Comparison of ENCODE assay signal across 12 cellular contexts in the genomic region with DNA sequence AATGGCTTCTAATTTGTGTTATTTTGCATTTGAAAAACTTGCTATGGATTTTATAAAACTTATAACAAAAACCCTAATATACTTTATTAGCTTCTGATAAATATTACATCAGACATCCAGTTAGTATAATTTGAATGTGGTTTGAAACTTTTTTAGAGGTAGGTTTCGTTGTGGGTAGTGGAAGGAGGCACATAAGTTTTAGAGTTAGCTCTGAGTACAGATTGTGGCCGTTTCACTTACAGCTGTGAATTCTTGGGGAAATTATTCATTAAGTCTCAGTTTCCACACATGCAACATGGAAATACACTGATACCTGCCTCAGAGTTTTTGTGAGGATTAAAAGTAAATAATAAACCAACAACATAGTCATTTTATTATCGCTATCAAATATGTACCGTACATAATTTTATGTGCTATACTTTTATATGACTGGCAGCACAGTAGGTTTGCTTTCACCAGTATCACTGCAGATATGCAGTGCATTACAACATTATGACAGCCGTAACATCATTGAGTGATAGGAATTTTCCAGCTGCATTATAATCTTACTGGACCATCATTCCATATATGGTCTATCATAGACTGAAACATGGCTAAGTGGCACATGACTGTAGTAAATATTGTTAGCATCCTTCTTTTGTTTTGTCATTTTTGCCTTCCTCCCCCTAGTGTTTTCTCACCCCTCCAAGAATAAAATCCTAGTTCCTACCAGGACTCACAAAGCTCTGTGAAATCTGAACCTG.
A peak's percentile ranks its signal among the peaks of the same experiment; 100 is the strongest.
DNase-seq lines count a peak whose midpoint lies in the region; ATAC-seq and TF ChIP-seq lines count a peak whose summit lies in the region.
"Had no signal": no experiment of that assay in that cellular context is flagged by ENCODE, and none has a peak within 500 bp of the region (broad histone marks: within the 10 kb centered on the region; RNA-seq: fewer than 3 reads in every experiment).

No MANE protein-coding gene starts in this region.

- dilution Hi-C loops in mammary epithelial cell (cut with HindIII; ENCODE audit: low sequenced_read_pairs): no loop called here

- DNase-seq in left lung (no peak), AG08395 (ENCODE audit: low spot score) (no peak), COLO829 (ENCODE audit: low spot score) (no peak), mammary epithelial cell (no peak)
- no peak for DNase-seq in activated CD4-positive, CD25-positive, alpha-beta regulatory T cell treated with anti-CD3 and anti-CD28 coated beads, Interleukin-2, amount 50 U/mL, for 72 hours
- DNase-seq: HCEC 1CT; NCI-H1694 treated with DMSO at 0.1 percent for 48 hours; SHP77; stimulated activated CD4-positive, alpha-beta T cell treated with anti-CD3 and anti-CD28 coated beads, Interleukin-4, amount 100 ng/mL, for 4 hours had no signal

- H3K36me3 ChIP-seq in left lung (peaks cover 0 to 7% of the 10 kb centered on the region in 2 donors), mammary epithelial cell (ENCODE audit: insufficient read depth, low read length) (no peaks in the 10 kb centered on the region)

- intact Hi-C loops in left lung (cut with DNase I) (no loop called here), mammary epithelial cell (cut with micrococcal nuclease) (no loop called here)

- H3K79me2 ChIP-seq in mammary epithelial cell (ENCODE audit: insufficient read depth, low read length): peaks cover 15% of the 10 kb centered on the region

- H3K27me3 ChIP-seq in left lung (no peaks in the 10 kb centered on the region), mammary epithelial cell (ENCODE audit: insufficient read depth, low read length) (no peaks in the 10 kb centered on the region)

- 97% methylated on average over 5 of the region's 5 CpGs for WGBS in mammary epithelial cell (ENCODE audit: low coverage, missing lambda C conversion rate)

- no peak overlapping the region for H3K4me2 ChIP-seq in mammary epithelial cell (ENCODE audit: insufficient read depth, low read depth, low read length)

- ATAC-seq in GM18519 (IDR thresholded peaks at IDR 0.05; ENCODE audit: low FRiP score, unreplicated experiment): peak; percentile 50
- peak; percentile 66 for ATAC-seq in GM21515 (IDR thresholded peaks at IDR 0.05; ENCODE audit: unreplicated experiment)
- peak; percentile 77 for ATAC-seq in HG03432 (IDR thresholded peaks at IDR 0.05; ENCODE audit: unreplicated experiment)
- no peak for ATAC-seq in left lung

- peaks cover 17 to 87% of the 10 kb centered on the region in 2 donors for H3K4me1 ChIP-seq in left lung
- H3K4me1 ChIP-seq in mammary epithelial cell (ENCODE audit: insufficient read depth, low read length): no peaks in the 10 kb centered on the region

- no TSS peak for BruUV-seq in mammary epithelial cell (replicated peaks; lab: Mats Ljungman, UMichigan)

- no peak overlapping the region for H2AFZ ChIP-seq in mammary epithelial cell (ENCODE audit: low read depth, low read length)

- in situ Hi-C loops in mammary epithelial cell (cut with MboI; ENCODE audit: low sequenced_read_pairs in 2 of 2): no loop called here

- H4K20me1 ChIP-seq in mammary epithelial cell (ENCODE audit: insufficient read depth, low read length): no peaks in the 10 kb centered on the region

- no peak for TF ChIP-seq CTCF in left lung (IDR thresholded peaks at IDR 0.05)
- TF ChIP-seq CTCF in mammary epithelial cell (conservative IDR thresholded peaks at IDR 0.05 in 1 of 2, IDR thresholded peaks at IDR 0.05 in 1 of 2; ENCODE audit: extremely low read depth in 1 of 2, insufficient read depth in 1 of 2, low read depth in 1 of 2, low read length in 2 of 2): no peak

- no peak overlapping the region for H3K9ac ChIP-seq in mammary epithelial cell (ENCODE audit: insufficient read depth, low read length)

- H3K27ac ChIP-seq in left lung: peak overlapping the region; percentile 50 to 80
- H3K27ac ChIP-seq in mammary epithelial cell (ENCODE audit: insufficient read depth, low read depth, low read length): no peak overlapping the region

- H3K4me3 ChIP-seq in left lung (peak overlapping the region in 1 of 2 donors; percentile 17), mammary epithelial cell (replicated peaks in 1 of 3; ENCODE audit: insufficient read depth in 1 of 3, low read depth in 2 of 3, low read length in 3 of 3) (no peak overlapping the region)

- H3K9me3 ChIP-seq in left lung: no peaks in the 10 kb centered on the region
- no peaks in the 10 kb centered on the region for H3K9me3 ChIP-seq in mammary epithelial cell (replicated peaks; ENCODE audit: insufficient read depth, low read length)

- CTCF ChIA-PET in mammary epithelial cell (lab: Charles Lee; ENCODE audit: low non-redundant PET): no interaction called here
